ENCODE assay signal across 27 cellular contexts in the genomic region with DNA sequence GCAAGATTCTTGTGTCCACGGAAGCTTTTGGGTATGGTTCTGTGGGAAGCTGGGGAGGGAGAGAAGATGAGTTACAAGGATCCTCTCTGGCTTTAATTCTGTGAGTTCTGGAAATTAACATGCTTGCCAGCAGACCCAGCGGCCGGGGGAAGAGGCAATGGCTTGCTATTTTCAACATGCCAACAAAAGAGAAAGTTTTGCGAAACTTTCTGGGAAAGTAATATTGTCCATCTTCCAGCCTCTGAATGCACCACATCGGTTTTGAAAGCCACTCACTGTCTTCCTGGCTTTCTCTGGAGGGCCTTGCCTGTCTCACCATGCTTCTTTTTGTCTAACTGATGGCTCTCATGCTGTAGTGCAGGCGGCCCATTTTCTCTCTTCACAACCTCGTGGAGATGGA.
"Had no signal": no experiment of that assay in that cellular context is flagged by ENCODE, and none has a peak within 500 bp of the region (broad histone marks: within the 10 kb centered on the region; RNA-seq: fewer than 3 reads in every experiment).

No MANE protein-coding gene starts in this region.

- H3K4me3 Mint-ChIP-seq: nephron; neural progenitor cell; stimulated activated effector memory CD8-positive, alpha-beta T cell treated with anti-CD3 and anti-CD28 coated beads, Interleukin-12 subunit alpha, Interleukin-12 subunit beta, amount 100 ng/mL, for 72 hours; stimulated activated naive B cell treated with anti-CD40 and anti-IgM and Interleukin-4, amounts not matched to agents 10 μg/mL and 1 μg/mL and 100 μg/mL, for 72 hours; stimulated activated naive CD8-positive, alpha-beta T cell treated with anti-CD3 and anti-CD28 coated beads, Interleukin-15, Interleukin-2, amounts not matched to agents 100 ng/mL and 50 ng/mL, for 24 hours had no signal

- H3K4me1 ChIP-seq: neural progenitor cell, parathyroid adenoma, psoas muscle, right lobe of liver, sigmoid colon, stomach, thyroid gland, tibial nerve, upper lobe of left lung, vagina had no signal

- H3K4me1 Mint-ChIP-seq: stimulated activated effector memory CD8-positive, alpha-beta T cell treated with anti-CD3 and anti-CD28 coated beads, Interleukin-12 subunit alpha, Interleukin-12 subunit beta, amount 100 ng/mL, for 72 hours; stimulated activated naive B cell treated with anti-CD40 and anti-IgM and Interleukin-4, amounts not matched to agents 10 μg/mL and 1 μg/mL and 100 μg/mL, for 72 hours had no signal

- H3K9ac ChIP-seq: neural progenitor cell, parathyroid adenoma had no signal

- H3K9me3 ChIP-seq: ovary, psoas muscle, right lobe of liver, sigmoid colon, stomach, thoracic aorta, thyroid gland, tibial nerve, upper lobe of left lung, vagina had no signal

- H3K27me3 ChIP-seq: ovary, right lobe of liver, thyroid gland, upper lobe of left lung, vagina had no signal

- ATAC-seq: psoas muscle; right cardiac atrium; right lobe of liver; stimulated activated effector memory CD8-positive, alpha-beta T cell treated with anti-CD3 and anti-CD28 coated beads, Interleukin-12 subunit alpha, Interleukin-12 subunit beta, amount 100 ng/mL, for 72 hours; stimulated activated naive B cell treated with anti-CD40 and anti-IgM and Interleukin-4, amounts not matched to agents 10 μg/mL and 1 μg/mL and 100 μg/mL, for 72 hours had no signal

- H2AFZ ChIP-seq: neural progenitor cell, parathyroid adenoma had no signal

- H3K9me3 Mint-ChIP-seq: stimulated activated effector memory CD8-positive, alpha-beta T cell treated with anti-CD3 and anti-CD28 coated beads, Interleukin-12 subunit alpha, Interleukin-12 subunit beta, amount 100 ng/mL, for 72 hours; stimulated activated naive B cell treated with anti-CD40 and anti-IgM and Interleukin-4, amounts not matched to agents 10 μg/mL and 1 μg/mL and 100 μg/mL, for 72 hours; stimulated activated naive CD8-positive, alpha-beta T cell treated with anti-CD3 and anti-CD28 coated beads, Interleukin-15, Interleukin-2, amounts not matched to agents 100 ng/mL and 50 ng/mL, for 24 hours had no signal

- H3K36me3 ChIP-seq: neural progenitor cell, ovary, right lobe of liver, sigmoid colon, stomach, thoracic aorta, thyroid gland, tibial nerve, upper lobe of left lung, vagina had no signal

- DNase-seq: occipital lobe; ovary; posterior cingulate gyrus; psoas muscle; right cardiac atrium; right lobe of liver; sigmoid colon; small intestine; stimulated activated CD4-positive, alpha-beta T cell treated with anti-CD3 and anti-CD28 coated beads, Interleukin-15, amount 100 ng/mL, for 24 hours; stimulated activated CD4-positive, alpha-beta T cell treated with anti-CD3 and anti-CD28 coated beads, Interleukin-2, amount 100 ng/mL, for 24 hours; stimulated activated CD4-positive, alpha-beta T cell treated with anti-CD3 and anti-CD28 coated beads, Interleukin-2, amount 100 ng/mL, for 48 hours; stimulated activated CD4-positive, alpha-beta T cell treated with anti-CD3 and anti-CD28 coated beads, Interleukin-4, amount 100 ng/mL, for 24 hours; stimulated activated naive B cell treated with anti-CD40 and anti-IgM and Interleukin-4, amounts not matched to agents 10 μg/mL and 1 μg/mL and 100 μg/mL, for 72 hours; stimulated activated naive CD4-positive, alpha-beta T cell treated with Interleukin-2 at 50 U/mL for 16 hours; stomach; thyroid gland; trophoblast cell; upper lobe of left lung had no signal

- H3K4me3 ChIP-seq: neural progenitor cell, ovary, psoas muscle, right lobe of liver, sigmoid colon, stomach, thoracic aorta, thyroid gland, tibial nerve, upper lobe of left lung, vagina had no signal

- H3K27ac ChIP-seq: neural progenitor cell, ovary, parathyroid adenoma, psoas muscle, right lobe of liver, sigmoid colon, stomach, thoracic aorta, thyroid gland, tibial nerve, upper lobe of left lung, vagina had no signal

- H3K36me3 Mint-ChIP-seq: neural progenitor cell; stimulated activated effector memory CD8-positive, alpha-beta T cell treated with anti-CD3 and anti-CD28 coated beads, Interleukin-12 subunit alpha, Interleukin-12 subunit beta, amount 100 ng/mL, for 72 hours; stimulated activated naive B cell treated with anti-CD40 and anti-IgM and Interleukin-4, amounts not matched to agents 10 μg/mL and 1 μg/mL and 100 μg/mL, for 72 hours had no signal

- H3K4me2 ChIP-seq: neural progenitor cell had no signal

- H3K79me2 ChIP-seq: parathyroid adenoma had no signal

- H3K27ac Mint-ChIP-seq: nephron; neural progenitor cell; progenitor cell of endocrine pancreas; stimulated activated effector memory CD8-positive, alpha-beta T cell treated with anti-CD3 and anti-CD28 coated beads, Interleukin-12 subunit alpha, Interleukin-12 subunit beta, amount 100 ng/mL, for 72 hours; stimulated activated naive B cell treated with anti-CD40 and anti-IgM and Interleukin-4, amounts not matched to agents 10 μg/mL and 1 μg/mL and 100 μg/mL, for 72 hours; stimulated activated naive CD8-positive, alpha-beta T cell treated with anti-CD3 and anti-CD28 coated beads, Interleukin-15, Interleukin-2, amounts not matched to agents 100 ng/mL and 50 ng/mL, for 24 hours had no signal

- FAIRE-seq: small intestine had no signal
